Comparison of ENCODE assay signal across 27 cellular contexts in genomic region chr3:166201476-166201875, GRCh38.
"Had no signal": no experiment of that assay in that cellular context is flagged by ENCODE, and none has a peak within 500 bp of the region (broad histone marks: within the 10 kb centered on the region; RNA-seq: fewer than 3 reads in every experiment).

No MANE protein-coding gene starts in this region.

- H3K4me1 ChIP-seq: neural progenitor cell, parathyroid adenoma, psoas muscle, right lobe of liver, sigmoid colon, stomach, thyroid gland, tibial nerve, upper lobe of left lung, vagina had no signal

- ATAC-seq: psoas muscle; right cardiac atrium; right lobe of liver; stimulated activated effector memory CD8-positive, alpha-beta T cell treated with anti-CD3 and anti-CD28 coated beads, Interleukin-12 subunit alpha, Interleukin-12 subunit beta, amount 100 ng/mL, for 72 hours; stimulated activated naive B cell treated with anti-CD40 and anti-IgM and Interleukin-4, amounts not matched to agents 10 μg/mL and 1 μg/mL and 100 μg/mL, for 72 hours had no signal

- H3K4me2 ChIP-seq: neural progenitor cell had no signal

- H3K4me1 Mint-ChIP-seq: neural progenitor cell; stimulated activated effector memory CD8-positive, alpha-beta T cell treated with anti-CD3 and anti-CD28 coated beads, Interleukin-12 subunit alpha, Interleukin-12 subunit beta, amount 100 ng/mL, for 72 hours; stimulated activated naive B cell treated with anti-CD40 and anti-IgM and Interleukin-4, amounts not matched to agents 10 μg/mL and 1 μg/mL and 100 μg/mL, for 72 hours had no signal

- H3K36me3 Mint-ChIP-seq: neural progenitor cell; stimulated activated effector memory CD8-positive, alpha-beta T cell treated with anti-CD3 and anti-CD28 coated beads, Interleukin-12 subunit alpha, Interleukin-12 subunit beta, amount 100 ng/mL, for 72 hours; stimulated activated naive B cell treated with anti-CD40 and anti-IgM and Interleukin-4, amounts not matched to agents 10 μg/mL and 1 μg/mL and 100 μg/mL, for 72 hours had no signal

- H3K9me3 ChIP-seq: ovary, psoas muscle, right lobe of liver, sigmoid colon, stomach, thoracic aorta, thyroid gland, tibial nerve, upper lobe of left lung, vagina had no signal

- H3K36me3 ChIP-seq: neural progenitor cell, ovary, right lobe of liver, sigmoid colon, stomach, thoracic aorta, thyroid gland, tibial nerve, upper lobe of left lung, vagina had no signal

- H3K27ac Mint-ChIP-seq: nephron; neural progenitor cell; progenitor cell of endocrine pancreas; stimulated activated effector memory CD8-positive, alpha-beta T cell treated with anti-CD3 and anti-CD28 coated beads, Interleukin-12 subunit alpha, Interleukin-12 subunit beta, amount 100 ng/mL, for 72 hours; stimulated activated naive B cell treated with anti-CD40 and anti-IgM and Interleukin-4, amounts not matched to agents 10 μg/mL and 1 μg/mL and 100 μg/mL, for 72 hours; stimulated activated naive CD8-positive, alpha-beta T cell treated with anti-CD3 and anti-CD28 coated beads, Interleukin-15, Interleukin-2, amounts not matched to agents 100 ng/mL and 50 ng/mL, for 24 hours had no signal

- H3K4me3 Mint-ChIP-seq: nephron; neural progenitor cell; stimulated activated effector memory CD8-positive, alpha-beta T cell treated with anti-CD3 and anti-CD28 coated beads, Interleukin-12 subunit alpha, Interleukin-12 subunit beta, amount 100 ng/mL, for 72 hours; stimulated activated naive B cell treated with anti-CD40 and anti-IgM and Interleukin-4, amounts not matched to agents 10 μg/mL and 1 μg/mL and 100 μg/mL, for 72 hours; stimulated activated naive CD8-positive, alpha-beta T cell treated with anti-CD3 and anti-CD28 coated beads, Interleukin-15, Interleukin-2, amounts not matched to agents 100 ng/mL and 50 ng/mL, for 24 hours had no signal

- H3K27ac ChIP-seq: neural progenitor cell, ovary, parathyroid adenoma, psoas muscle, right lobe of liver, sigmoid colon, stomach, thoracic aorta, thyroid gland, tibial nerve, upper lobe of left lung, vagina had no signal

- H3K27me3 ChIP-seq: neural progenitor cell, ovary, right lobe of liver, sigmoid colon, stomach, thyroid gland, tibial nerve, upper lobe of left lung, vagina had no signal

- H3K79me2 ChIP-seq: parathyroid adenoma had no signal

- H3K9ac ChIP-seq: neural progenitor cell, parathyroid adenoma had no signal

- DNase-seq: occipital lobe; ovary; posterior cingulate gyrus; psoas muscle; right cardiac atrium; right lobe of liver; sigmoid colon; small intestine; stimulated activated CD4-positive, alpha-beta T cell treated with anti-CD3 and anti-CD28 coated beads, Interleukin-15, amount 100 ng/mL, for 24 hours; stimulated activated CD4-positive, alpha-beta T cell treated with anti-CD3 and anti-CD28 coated beads, Interleukin-2, amount 100 ng/mL, for 24 hours; stimulated activated CD4-positive, alpha-beta T cell treated with anti-CD3 and anti-CD28 coated beads, Interleukin-2, amount 100 ng/mL, for 48 hours; stimulated activated CD4-positive, alpha-beta T cell treated with anti-CD3 and anti-CD28 coated beads, Interleukin-4, amount 100 ng/mL, for 24 hours; stimulated activated naive B cell treated with anti-CD40 and anti-IgM and Interleukin-4, amounts not matched to agents 10 μg/mL and 1 μg/mL and 100 μg/mL, for 72 hours; stimulated activated naive CD4-positive, alpha-beta T cell treated with Interleukin-2 at 50 U/mL for 16 hours; stomach; thyroid gland; trophoblast cell; upper lobe of left lung had no signal

- H3K4me3 ChIP-seq: neural progenitor cell, ovary, psoas muscle, right lobe of liver, sigmoid colon, stomach, thoracic aorta, thyroid gland, tibial nerve, upper lobe of left lung, vagina had no signal

- H3K9me3 Mint-ChIP-seq: nephron; neural progenitor cell; stimulated activated naive CD8-positive, alpha-beta T cell treated with anti-CD3 and anti-CD28 coated beads, Interleukin-15, Interleukin-2, amounts not matched to agents 100 ng/mL and 50 ng/mL, for 24 hours had no signal

- H3K27me3 Mint-ChIP-seq: progenitor cell of endocrine pancreas; stimulated activated naive B cell treated with anti-CD40 and anti-IgM and Interleukin-4, amounts not matched to agents 10 μg/mL and 1 μg/mL and 100 μg/mL, for 72 hours; stimulated activated naive CD8-positive, alpha-beta T cell treated with anti-CD3 and anti-CD28 coated beads, Interleukin-15, Interleukin-2, amounts not matched to agents 100 ng/mL and 50 ng/mL, for 24 hours had no signal

- H2AFZ ChIP-seq: parathyroid adenoma had no signal
